Comparison of ENCODE assay signal across 11 cellular contexts in genomic region chr20:58669287-58670006, GRCh38. TPM values are rescaled to one million over a fixed set of nuclear protein-coding genes. Genes with fewer than 3 reads are reported as not detected.
DNase-seq lines count a peak whose midpoint lies in the region; ATAC-seq and TF ChIP-seq lines count a peak whose summit lies in the region.
"Had no signal": no experiment of that assay in that cellular context is flagged by ENCODE, and none has a peak within 500 bp of the region (broad histone marks: within the 10 kb centered on the region; RNA-seq: fewer than 3 reads in every experiment).

No MANE protein-coding gene starts in this region.

- no peak overlapping the region for H3K9ac ChIP-seq in KMS-11

- intact Hi-C loops in left lung (cut with DNase I) = no loop called here

- TF ChIP-seq CTCF in KMS-11 (conservative IDR thresholded peaks at IDR 0.05; ENCODE audit: low read depth, low read length) (no peak), left lung (IDR thresholded peaks at IDR 0.05) (no peak)

- H3K4me1 ChIP-seq in KMS-11 (ENCODE audit: low read depth, poor library complexity, severe bottlenecking) = peaks cover 22% of the 10 kb centered on the region
- peaks cover 0 to 6% of the 10 kb centered on the region in 2 donors for H3K4me1 ChIP-seq in left lung

- H3K9me3 ChIP-seq in left lung = no peaks in the 10 kb centered on the region
- H3K9me3 ChIP-seq: mucosa of descending colon had no signal

- H3K4me2 ChIP-seq in KMS-11 = peak overlapping the region; percentile 59

- H3K4me3 ChIP-seq in KMS-11 (IDR thresholded peaks at IDR 0.05; ENCODE audit: insufficient read depth, low read depth, low read length) (no peak overlapping the region), left lung (no peak overlapping the region)
- H3K4me3 ChIP-seq: cardiac muscle cell, mucosa of descending colon had no signal

- H3K27ac ChIP-seq in KMS-11 (peak overlapping the region; percentile 36; the same call in 1 of the 2 replicates), left lung (peak overlapping the region; percentile 45 to 49)

- H3K36me3 Mint-ChIP-seq in activated T-cell treated with anti-CD3 and anti-CD28 coated beads, Interleukin-2, amount 50 U/mL, for 72 hours (ENCODE audit: insufficient read depth in 2 of 2) = peaks cover 6 to 11% of the 10 kb centered on the region in 2 donors

- no peaks in the 10 kb centered on the region for H3K27me3 Mint-ChIP-seq in activated T-cell treated with anti-CD3 and anti-CD28 coated beads, Interleukin-2, amount 50 U/mL, for 72 hours (ENCODE audit: low read depth)

- peak; percentile 80 for ATAC-seq in GM18867 (IDR thresholded peaks at IDR 0.05; ENCODE audit: unreplicated experiment)
- ATAC-seq in GM21786 (IDR thresholded peaks at IDR 0.05; ENCODE audit: unreplicated experiment) = peak; percentile 77
- ATAC-seq in left lung = peak; percentile 81
- ATAC-seq in HG02885 (IDR thresholded peaks at IDR 0.05; ENCODE audit: poor library complexity, unreplicated experiment) = no peak
- ATAC-seq in activated T-cell treated with anti-CD3 and anti-CD28 coated beads, Interleukin-2, amount 50 U/mL, for 72 hours (replicated peaks in 1 of 2) = no peak
- ATAC-seq: mucosa of descending colon had no signal

- H3K27ac Mint-ChIP-seq in activated T-cell treated with anti-CD3 and anti-CD28 coated beads, Interleukin-2, amount 50 U/mL, for 72 hours = no peak overlapping the region

- H3K9me3 Mint-ChIP-seq in activated T-cell treated with anti-CD3 and anti-CD28 coated beads, Interleukin-2, amount 50 U/mL, for 72 hours = no peaks in the 10 kb centered on the region

- H3K4me1 Mint-ChIP-seq in activated T-cell treated with anti-CD3 and anti-CD28 coated beads, Interleukin-2, amount 50 U/mL, for 72 hours (ENCODE audit: low read depth) = peaks cover 26% of the 10 kb centered on the region

- H3K79me2 ChIP-seq in KMS-11 (ENCODE audit: insufficient read depth, low read depth) = no peaks in the 10 kb centered on the region; the same call in 1 of the 2 replicates

- no peaks in the 10 kb centered on the region for H3K36me3 ChIP-seq in KMS-11 (ENCODE audit: insufficient read depth)
- H3K36me3 ChIP-seq in left lung = peaks cover 4 to 62% of the 10 kb centered on the region in 2 donors

- DNase-seq in left lung (no peak), foreskin melanocyte (no peak), NCI-H82 (lab: John Stamatoyannopoulos, UW) (no peak)
- DNase-seq in activated T-cell treated with anti-CD3 and anti-CD28 coated beads, Interleukin-2, amount 50 U/mL, for 72 hours = no peak
- DNase-seq: mucosa of descending colon, NCI-H446 treated with DMSO at 0.1 percent for 48 hours had no signal

- no peaks in the 10 kb centered on the region; the same call in 1 of the 2 replicates for H4K20me1 ChIP-seq in KMS-11 (ENCODE audit: insufficient read depth)

- no peaks in the 10 kb centered on the region for H3K27me3 ChIP-seq in KMS-11 (ENCODE audit: insufficient read depth, low read depth)
- no peaks in the 10 kb centered on the region for H3K27me3 ChIP-seq in left lung
- H3K27me3 ChIP-seq: cardiac muscle cell had no signal

- no peak overlapping the region for H2AFZ ChIP-seq in KMS-11 (ENCODE audit: low read depth)

- H3K4me3 Mint-ChIP-seq in activated T-cell treated with anti-CD3 and anti-CD28 coated beads, Interleukin-2, amount 50 U/mL, for 72 hours = no peak overlapping the region

RNA-seq across cellular contexts. Expression of gene STX16, which starts 18.4 kb away (rescaled TPM):
- 10 to 100 TPM; 50.4 to 58.0 TPM for total RNA-seq in left lung
- 100 to 1,000 TPM; 153 to 154 TPM for total RNA-seq in activated T-cell treated with anti-CD3 and anti-CD28 coated beads, Interleukin-2, amount 50 U/mL, for 72 hours

RNA-seq across cellular contexts. Expression of gene NPEPL1, which starts 23.2 kb away (rescaled TPM):
- total RNA-seq in left lung = 10 to 100 TPM; 25.1 to 30.8 TPM
- 10 to 100 TPM; 25.7 to 29.0 TPM for total RNA-seq in activated T-cell treated with anti-CD3 and anti-CD28 coated beads, Interleukin-2, amount 50 U/mL, for 72 hours

Comparison
In these comparisons a context has a peak if more than half of its experiments do, and no peak if none do; other contexts are left out.
1. ATAC-seq: peak in GM18867 (single experiment), GM21786 (single experiment) and left lung (single experiment); none in HG02885 (single experiment) and activated T-cell treated with anti-CD3 and anti-CD28 coated beads, Interleukin-2, amount 50 U/mL, for 72 hours (0 of 2).